24 cellular contexts compared by ENCODE assay signal in genomic region chrX:17719651-17720050, GRCh38.
"Had no signal": no experiment of that assay in that cellular context is flagged by ENCODE, and none has a peak within 500 bp of the region (broad histone marks: within the 10 kb centered on the region; RNA-seq: fewer than 3 reads in every experiment).

No MANE protein-coding gene starts in this region.

- H3K36me3 Mint-ChIP-seq: activated naive CD4-positive, alpha-beta T cell treated with anti-CD3 and anti-CD28 coated beads, Interleukin-2, amount 50 U/mL, for 24 hours; mesothelial cell of epicardium; naive thymus-derived CD8-positive, alpha-beta T cell; stimulated activated memory B cell treated with anti-CD40 and anti-IgM and Interleukin-4, amounts not matched to agents 10 μg/mL and 1 μg/mL and 100 μg/mL, for 72 hours had no signal

- H3K9me3 ChIP-seq: esophagus squamous epithelium, gastrocnemius medialis, left ventricle myocardium inferior, stomach, suprapubic skin, tibial nerve had no signal

- H3K9me3 Mint-ChIP-seq: activated CD4-positive, alpha-beta memory T cell treated with anti-CD3 and anti-CD28 coated beads, Interleukin-2, amount 10 ng/mL, durations not matched to agents 7 days and 5 days; activated naive CD4-positive, alpha-beta T cell treated with anti-CD3 and anti-CD28 coated beads, Interleukin-2, amount 50 U/mL, for 24 hours; effector memory CD8-positive, alpha-beta T cell; mesothelial cell of epicardium had no signal

- H3K4me3 ChIP-seq: esophagus squamous epithelium, gastrocnemius medialis, left ventricle myocardium inferior, smooth muscle cell, stomach, suprapubic skin, tibial nerve had no signal

- H3K27me3 Mint-ChIP-seq: activated CD4-positive, alpha-beta memory T cell treated with anti-CD3 and anti-CD28 coated beads, Interleukin-2, amount 10 ng/mL, durations not matched to agents 7 days and 5 days; activated naive CD4-positive, alpha-beta T cell treated with anti-CD3 and anti-CD28 coated beads, Interleukin-2, amount 50 U/mL, for 24 hours; effector memory CD8-positive, alpha-beta T cell; stimulated activated memory B cell treated with anti-CD40 and anti-IgM and Interleukin-4, amounts not matched to agents 10 μg/mL and 1 μg/mL and 100 μg/mL, for 72 hours; T-helper 17 cell had no signal

- H3K27ac ChIP-seq: brain microvascular endothelial cell, esophagus squamous epithelium, gastrocnemius medialis, left ventricle myocardium inferior, stomach, suprapubic skin, tibial nerve had no signal

- H3K27me3 ChIP-seq: brain microvascular endothelial cell, esophagus squamous epithelium, gastrocnemius medialis, stomach, suprapubic skin, tibial nerve had no signal

- H3K4me1 ChIP-seq: esophagus squamous epithelium, gastrocnemius medialis, left ventricle myocardium inferior, stomach, suprapubic skin, tibial nerve had no signal

- H3K36me3 ChIP-seq: brain microvascular endothelial cell, esophagus squamous epithelium, gastrocnemius medialis, left ventricle myocardium inferior, stomach, suprapubic skin, tibial nerve had no signal

- H3K27ac Mint-ChIP-seq: activated CD4-positive, alpha-beta memory T cell treated with anti-CD3 and anti-CD28 coated beads, Interleukin-2, amount 10 ng/mL, durations not matched to agents 7 days and 5 days; activated naive CD4-positive, alpha-beta T cell treated with anti-CD3 and anti-CD28 coated beads, Interleukin-2, amount 50 U/mL, for 24 hours; effector memory CD8-positive, alpha-beta T cell; mesothelial cell of epicardium; stimulated activated memory B cell treated with anti-CD40 and anti-IgM and Interleukin-4, amounts not matched to agents 10 μg/mL and 1 μg/mL and 100 μg/mL, for 72 hours; T-helper 17 cell had no signal

- ATAC-seq: effector memory CD8-positive, alpha-beta T cell; gastrocnemius medialis; naive thymus-derived CD8-positive, alpha-beta T cell; sciatic nerve; stimulated activated memory B cell treated with anti-CD40 and anti-IgM and Interleukin-4, amounts not matched to agents 10 μg/mL and 1 μg/mL and 100 μg/mL, for 72 hours; T-helper 17 cell had no signal

- H3K4me2 ChIP-seq: smooth muscle cell had no signal

- H3K4me3 Mint-ChIP-seq: activated CD4-positive, alpha-beta memory T cell treated with anti-CD3 and anti-CD28 coated beads, Interleukin-2, amount 10 ng/mL, durations not matched to agents 7 days and 5 days; activated naive CD4-positive, alpha-beta T cell treated with anti-CD3 and anti-CD28 coated beads, Interleukin-2, amount 50 U/mL, for 24 hours; effector memory CD8-positive, alpha-beta T cell; mesothelial cell of epicardium; naive thymus-derived CD8-positive, alpha-beta T cell; stimulated activated memory B cell treated with anti-CD40 and anti-IgM and Interleukin-4, amounts not matched to agents 10 μg/mL and 1 μg/mL and 100 μg/mL, for 72 hours; T-helper 17 cell had no signal

- DNase-seq: activated CD4-positive, alpha-beta memory T cell treated with anti-CD3 and anti-CD28 coated beads, Interleukin-2, amount 10 ng/mL, durations not matched to agents 7 days and 5 days; activated CD4-positive, alpha-beta T cell treated with anti-CD3 and anti-CD28 coated beads for 48 hours; activated gamma-delta T cell; aorta; brain microvascular endothelial cell; caudate nucleus; dermis blood vessel endothelial cell; effector memory CD8-positive, alpha-beta T cell; esophagus squamous epithelium; gastrocnemius medialis; left ventricle myocardium inferior; naive thymus-derived CD8-positive, alpha-beta T cell; nucleus accumbens; stimulated activated CD4-positive, alpha-beta T cell treated with anti-CD3 and anti-CD28 coated beads, Interleukin-15, amount 100 ng/mL, for 24 hours; stomach; SW 1271; T-helper 17 cell had no signal

- H3K4me1 Mint-ChIP-seq: activated CD4-positive, alpha-beta memory T cell treated with anti-CD3 and anti-CD28 coated beads, Interleukin-2, amount 10 ng/mL, durations not matched to agents 7 days and 5 days; activated naive CD4-positive, alpha-beta T cell treated with anti-CD3 and anti-CD28 coated beads, Interleukin-2, amount 50 U/mL, for 24 hours; mesothelial cell of epicardium; naive thymus-derived CD8-positive, alpha-beta T cell; stimulated activated memory B cell treated with anti-CD40 and anti-IgM and Interleukin-4, amounts not matched to agents 10 μg/mL and 1 μg/mL and 100 μg/mL, for 72 hours; T-helper 17 cell had no signal
